Comparison of ENCODE assay signal across 16 cellular contexts in the genomic region with DNA sequence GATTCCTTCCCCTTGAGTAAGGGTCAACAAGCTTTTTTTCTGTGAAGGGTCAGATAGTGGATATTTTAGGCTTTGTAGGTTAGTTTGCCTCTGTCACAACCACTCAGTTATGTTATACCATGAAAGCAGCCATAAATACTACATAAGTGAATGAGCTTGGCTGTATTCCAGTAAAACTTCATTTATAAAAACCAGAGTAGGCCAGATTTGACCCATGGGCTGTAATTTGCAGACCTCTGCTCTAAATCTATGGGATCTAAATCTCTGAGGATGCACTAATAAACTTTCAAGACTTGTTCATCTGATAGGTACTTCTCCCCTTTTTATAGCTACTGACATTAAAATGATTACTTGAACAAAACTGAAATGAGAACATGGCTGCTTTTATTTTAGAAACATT.
DNase-seq lines count a peak whose midpoint lies in the region; ATAC-seq and TF ChIP-seq lines count a peak whose summit lies in the region.
"Had no signal": no experiment of that assay in that cellular context is flagged by ENCODE, and none has a peak within 500 bp of the region (broad histone marks: within the 10 kb centered on the region; RNA-seq: fewer than 3 reads in every experiment).

No MANE protein-coding gene starts in this region.

- H3K9me3 Mint-ChIP-seq in activated naive CD4-positive, alpha-beta T cell treated with anti-CD3 and anti-CD28 coated beads, Interleukin-2, amount 50 U/mL, for 24 hours, result peaks cover 5% of the 10 kb centered on the region
- no peaks in the 10 kb centered on the region for H3K9me3 Mint-ChIP-seq in effector memory CD8-positive, alpha-beta T cell

- POLR2A ChIA-PET in GM10248 (lab: Yijun Ruan, JAX), result no interaction called here

- TF ChIP-seq CTCF in GM10248 (IDR thresholded peaks at IDR 0.05; ENCODE audit: control extremely low read depth, extremely low read depth, low read depth, missing control alignments), result no peak

- no peak overlapping the region for H3K4me3 Mint-ChIP-seq in activated naive CD4-positive, alpha-beta T cell treated with anti-CD3 and anti-CD28 coated beads, Interleukin-2, amount 50 U/mL, for 24 hours
- H3K4me3 Mint-ChIP-seq in effector memory CD8-positive, alpha-beta T cell, result no peak overlapping the region
- H3K4me3 Mint-ChIP-seq: HFFc6 had no signal

- H3K27me3 Mint-ChIP-seq in activated naive CD4-positive, alpha-beta T cell treated with anti-CD3 and anti-CD28 coated beads, Interleukin-2, amount 50 U/mL, for 24 hours, result no peaks in the 10 kb centered on the region
- H3K27me3 Mint-ChIP-seq in effector memory CD8-positive, alpha-beta T cell, result no peaks in the 10 kb centered on the region

- DNase-seq in activated naive CD4-positive, alpha-beta T cell (lab: John Stamatoyannopoulos, UW), result no peak
- DNase-seq in NCI-H1105 treated with DMSO at 0.1 percent for 48 hours (lab: John Stamatoyannopoulos, UW) (peak; percentile 45), NCI-H2029 treated with DMSO at 0.1 percent for 48 hours (lab: John Stamatoyannopoulos, UW) (no peak), GM10248 (ENCODE audit: extremely low spot score) (no peak), OCI-M1 (lab: John Stamatoyannopoulos, UW) (no peak)
- no peak for DNase-seq in effector memory CD8-positive, alpha-beta T cell
- DNase-seq: HFFc6, NCI-H1694 treated with DMSO at 0.1 percent for 48 hours, NCI-H2171, NCI-H774, PC-9, SIG-M5, SW 1271 had no signal

- H3K36me3 Mint-ChIP-seq in activated naive CD4-positive, alpha-beta T cell treated with anti-CD3 and anti-CD28 coated beads, Interleukin-2, amount 50 U/mL, for 24 hours, result peaks cover 48% of the 10 kb centered on the region
- H3K36me3 Mint-ChIP-seq in effector memory CD8-positive, alpha-beta T cell (ENCODE audit: insufficient read depth), result peaks cover 32% of the 10 kb centered on the region

- no peak for ATAC-seq in effector memory CD8-positive, alpha-beta T cell (replicated peaks)
- ATAC-seq: A549, K562 had no signal

- peak overlapping the region; percentile 63 for H3K27ac Mint-ChIP-seq in activated naive CD4-positive, alpha-beta T cell treated with anti-CD3 and anti-CD28 coated beads, Interleukin-2, amount 50 U/mL, for 24 hours
- H3K27ac Mint-ChIP-seq in effector memory CD8-positive, alpha-beta T cell, result peak overlapping the region; percentile 26 to 49
- H3K27ac Mint-ChIP-seq: HFFc6 had no signal

- H3K4me1 Mint-ChIP-seq in activated naive CD4-positive, alpha-beta T cell treated with anti-CD3 and anti-CD28 coated beads, Interleukin-2, amount 50 U/mL, for 24 hours, result peaks cover 21% of the 10 kb centered on the region
- H3K4me1 Mint-ChIP-seq in effector memory CD8-positive, alpha-beta T cell (ENCODE audit: low read depth in 2 of 2), result peaks cover 3 to 8% of the 10 kb centered on the region in 2 donors

- CTCF ChIA-PET in GM10248 (lab: Yijun Ruan, JAX), result interaction anchor here (1.1 to 2.5 kb wide), 8 partner anchors 10 to 421 kb away, joined by 3 to 13 read pairs (median 4); a partner anchor contains a TSS
